1 cellular context compared by ENCODE assay signal in genomic region chr11:35663408-35663702, GRCh38.
TF ChIP-seq lines count a peak whose summit lies in the region.

No MANE protein-coding gene starts in this region.

TF ChIP-seq in K562, 482 proteins besides CTCF, POLR2A, EP300 and RAD21 (continued from another document and continues in another):
- TF ChIP-seq ZNF584 (CRISPR knock-in tag; IDR thresholded peaks at IDR 0.05; ENCODE audit: low read depth) (no peak), THRAP3 (IDR thresholded peaks at IDR 0.05; ENCODE audit: borderline replicate concordance) (peak; percentile 90; the same call in 1 of the 2 replicates), RNF2 (IDR thresholded peaks at IDR 0.05) (no peak), ZNF76 (CRISPR knock-in tag; IDR thresholded peaks at IDR 0.05; ENCODE audit: borderline replicate concordance) (no peak), CBX2 (IDR thresholded peaks at IDR 0.05; ENCODE audit: insufficient read depth, low read length, poor library complexity, severe bottlenecking) (no peak), STAT5A (IDR thresholded peaks at IDR 0.05; ENCODE audit: borderline replicate concordance, low read length) (no peak), EHMT2 (IDR thresholded peaks at IDR 0.05) (peak; percentile 83), SPI1 (IDR thresholded peaks at IDR 0.05; ENCODE audit: borderline replicate concordance, low read depth, low read length) (no peak), TFAM (CRISPR knock-in tag; conservative IDR thresholded peaks at IDR 0.05) (no peak), RUNX1 (IDR thresholded peaks at IDR 0.05; ENCODE audit: low read depth) (no peak), RNF219 (CRISPR knock-in tag; IDR thresholded peaks at IDR 0.05) (no peak), ZBED1 (IDR thresholded peaks at IDR 0.05) (no peak), ZNF766 (CRISPR knock-in tag; conservative IDR thresholded peaks at IDR 0.05) (no peak), SOX6 (IDR thresholded peaks at IDR 0.05) (no peak), ZBTB7A (IDR thresholded peaks at IDR 0.05; ENCODE audit: borderline replicate concordance, control insufficient read depth, low read depth, low read length) (no peak), ZSCAN29 (IDR thresholded peaks at IDR 0.05) (peak; percentile 28; the same call in 1 of the 2 replicates), ETV6 (IDR thresholded peaks at IDR 0.05; ENCODE audit: borderline replicate concordance in 1 of 2, low read depth in 2 of 2, low read length in 1 of 2) (no peak), ETV6 (CRISPR knock-in tag; IDR thresholded peaks at IDR 0.05; ENCODE audit: borderline replicate concordance) (no peak), ZNF347 (CRISPR knock-in tag; IDR thresholded peaks at IDR 0.05; ENCODE audit: low read depth) (no peak), ILF3 (IDR thresholded peaks at IDR 0.05; ENCODE audit: borderline replicate concordance) (no peak), ZNF507 (tag; conservative IDR thresholded peaks at IDR 0.05) (no peak), RFX7 (CRISPR knock-in tag; IDR thresholded peaks at IDR 0.05) (no peak), ZNF79 (CRISPR knock-in tag; IDR thresholded peaks at IDR 0.05; ENCODE audit: low read depth) (no peak), ZBTB12 (CRISPR knock-in tag; IDR thresholded peaks at IDR 0.05) (no peak), MYC (IDR thresholded peaks at IDR 0.05; ENCODE audit: low read depth, low read length) (no peak), MYC (CRISPR knock-in tag; IDR thresholded peaks at IDR 0.05; ENCODE audit: borderline replicate concordance, low read depth) (0 out of 2 replicates have a peak, but pooled peaks have one; percentile 1), DEAF1 (CRISPR knock-in tag; IDR thresholded peaks at IDR 0.05) (no peak), NFRKB (IDR thresholded peaks at IDR 0.05; ENCODE audit: low read depth) (peak; percentile 23; the same call in 1 of the 2 replicates), RHOXF2B (CRISPR knock-in tag; conservative IDR thresholded peaks at IDR 0.05) (no peak), RBM14 (IDR thresholded peaks at IDR 0.05; ENCODE audit: borderline replicate concordance, insufficient read depth, low read depth, low read length) (no peak), ZNF23 (CRISPR knock-in tag; IDR thresholded peaks at IDR 0.05) (no peak)
- TF ChIP-seq, protein P1, sequence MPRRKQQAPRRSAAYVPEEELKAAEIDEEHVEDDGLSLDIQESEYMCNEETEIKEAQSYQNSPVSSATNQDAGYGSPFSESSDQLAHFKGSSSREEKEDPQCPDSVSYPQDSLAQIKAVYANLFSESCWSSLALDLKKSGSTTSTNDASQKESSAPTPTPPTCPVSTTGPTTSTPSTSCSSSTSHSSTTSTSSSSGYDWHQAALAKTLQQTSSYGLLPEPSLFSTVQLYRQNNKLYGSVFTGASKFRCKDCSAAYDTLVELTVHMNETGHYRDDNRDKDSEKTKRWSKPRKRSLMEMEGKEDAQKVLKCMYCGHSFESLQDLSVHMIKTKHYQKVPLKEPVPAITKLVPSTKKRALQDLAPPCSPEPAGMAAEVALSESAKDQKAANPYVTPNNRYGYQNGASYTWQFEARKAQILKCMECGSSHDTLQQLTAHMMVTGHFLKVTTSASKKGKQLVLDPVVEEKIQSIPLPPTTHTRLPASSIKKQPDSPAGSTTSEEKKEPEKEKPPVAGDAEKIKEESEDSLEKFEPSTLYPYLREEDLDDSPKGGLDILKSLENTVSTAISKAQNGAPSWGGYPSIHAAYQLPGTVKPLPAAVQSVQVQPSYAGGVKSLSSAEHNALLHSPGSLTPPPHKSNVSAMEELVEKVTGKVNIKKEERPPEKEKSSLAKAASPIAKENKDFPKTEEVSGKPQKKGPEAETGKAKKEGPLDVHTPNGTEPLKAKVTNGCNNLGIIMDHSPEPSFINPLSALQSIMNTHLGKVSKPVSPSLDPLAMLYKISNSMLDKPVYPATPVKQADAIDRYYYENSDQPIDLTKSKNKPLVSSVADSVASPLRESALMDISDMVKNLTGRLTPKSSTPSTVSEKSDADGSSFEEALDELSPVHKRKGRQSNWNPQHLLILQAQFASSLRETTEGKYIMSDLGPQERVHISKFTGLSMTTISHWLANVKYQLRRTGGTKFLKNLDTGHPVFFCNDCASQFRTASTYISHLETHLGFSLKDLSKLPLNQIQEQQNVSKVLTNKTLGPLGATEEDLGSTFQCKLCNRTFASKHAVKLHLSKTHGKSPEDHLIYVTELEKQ (CRISPR knock-in tag; IDR thresholded peaks at IDR 0.05), result no peak
- TF ChIP-seq, protein P2, sequence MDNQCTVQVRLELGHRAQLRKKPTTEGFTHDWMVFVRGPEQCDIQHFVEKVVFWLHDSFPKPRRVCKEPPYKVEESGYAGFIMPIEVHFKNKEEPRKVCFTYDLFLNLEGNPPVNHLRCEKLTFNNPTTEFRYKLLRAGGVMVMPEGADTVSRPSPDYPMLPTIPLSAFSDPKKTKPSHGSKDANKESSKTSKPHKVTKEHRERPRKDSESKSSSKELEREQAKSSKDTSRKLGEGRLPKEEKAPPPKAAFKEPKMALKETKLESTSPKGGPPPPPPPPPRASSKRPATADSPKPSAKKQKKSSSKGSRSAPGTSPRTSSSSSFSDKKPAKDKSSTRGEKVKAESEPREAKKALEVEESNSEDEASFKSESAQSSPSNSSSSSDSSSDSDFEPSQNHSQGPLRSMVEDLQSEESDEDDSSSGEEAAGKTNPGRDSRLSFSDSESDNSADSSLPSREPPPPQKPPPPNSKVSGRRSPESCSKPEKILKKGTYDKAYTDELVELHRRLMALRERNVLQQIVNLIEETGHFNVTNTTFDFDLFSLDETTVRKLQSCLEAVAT (IDR thresholded peaks at IDR 0.05), result peak; percentile 86 to 87; a peak in 3 of 4 replicates
- TF ChIP-seq, protein P3, sequence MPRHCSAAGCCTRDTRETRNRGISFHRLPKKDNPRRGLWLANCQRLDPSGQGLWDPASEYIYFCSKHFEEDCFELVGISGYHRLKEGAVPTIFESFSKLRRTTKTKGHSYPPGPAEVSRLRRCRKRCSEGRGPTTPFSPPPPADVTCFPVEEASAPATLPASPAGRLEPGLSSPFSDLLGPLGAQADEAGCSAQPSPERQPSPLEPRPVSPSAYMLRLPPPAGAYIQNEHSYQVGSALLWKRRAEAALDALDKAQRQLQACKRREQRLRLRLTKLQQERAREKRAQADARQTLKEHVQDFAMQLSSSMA (CRISPR knock-in tag; IDR thresholded peaks at IDR 0.05), result no peak
- TF ChIP-seq, protein P4, sequence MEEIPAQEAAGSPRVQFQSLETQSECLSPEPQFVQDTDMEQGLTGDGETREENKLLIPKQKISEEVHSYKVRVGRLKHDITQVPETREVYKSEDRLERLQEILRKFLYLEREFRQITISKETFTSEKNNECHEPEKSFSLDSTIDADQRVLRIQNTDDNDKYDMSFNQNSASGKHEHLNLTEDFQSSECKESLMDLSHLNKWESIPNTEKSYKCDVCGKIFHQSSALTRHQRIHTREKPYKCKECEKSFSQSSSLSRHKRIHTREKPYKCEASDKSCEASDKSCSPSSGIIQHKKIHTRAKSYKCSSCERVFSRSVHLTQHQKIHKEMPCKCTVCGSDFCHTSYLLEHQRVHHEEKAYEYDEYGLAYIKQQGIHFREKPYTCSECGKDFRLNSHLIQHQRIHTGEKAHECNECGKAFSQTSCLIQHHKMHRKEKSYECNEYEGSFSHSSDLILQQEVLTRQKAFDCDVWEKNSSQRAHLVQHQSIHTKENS (CRISPR knock-in tag; IDR thresholded peaks at IDR 0.05), result no peak
- TF ChIP-seq, protein P5, sequence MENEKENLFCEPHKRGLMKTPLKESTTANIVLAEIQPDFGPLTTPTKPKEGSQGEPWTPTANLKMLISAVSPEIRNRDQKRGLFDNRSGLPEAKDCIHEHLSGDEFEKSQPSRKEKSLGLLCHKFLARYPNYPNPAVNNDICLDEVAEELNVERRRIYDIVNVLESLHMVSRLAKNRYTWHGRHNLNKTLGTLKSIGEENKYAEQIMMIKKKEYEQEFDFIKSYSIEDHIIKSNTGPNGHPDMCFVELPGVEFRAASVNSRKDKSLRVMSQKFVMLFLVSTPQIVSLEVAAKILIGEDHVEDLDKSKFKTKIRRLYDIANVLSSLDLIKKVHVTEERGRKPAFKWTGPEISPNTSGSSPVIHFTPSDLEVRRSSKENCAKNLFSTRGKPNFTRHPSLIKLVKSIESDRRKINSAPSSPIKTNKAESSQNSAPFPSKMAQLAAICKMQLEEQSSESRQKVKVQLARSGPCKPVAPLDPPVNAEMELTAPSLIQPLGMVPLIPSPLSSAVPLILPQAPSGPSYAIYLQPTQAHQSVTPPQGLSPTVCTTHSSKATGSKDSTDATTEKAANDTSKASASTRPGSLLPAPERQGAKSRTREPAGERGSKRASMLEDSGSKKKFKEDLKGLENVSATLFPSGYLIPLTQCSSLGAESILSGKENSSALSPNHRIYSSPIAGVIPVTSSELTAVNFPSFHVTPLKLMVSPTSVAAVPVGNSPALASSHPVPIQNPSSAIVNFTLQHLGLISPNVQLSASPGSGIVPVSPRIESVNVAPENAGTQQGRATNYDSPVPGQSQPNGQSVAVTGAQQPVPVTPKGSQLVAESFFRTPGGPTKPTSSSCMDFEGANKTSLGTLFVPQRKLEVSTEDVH (IDR thresholded peaks at IDR 0.05; ENCODE audit: low read depth, partially characterized antibody), result no peak
- TF ChIP-seq, protein P6, sequence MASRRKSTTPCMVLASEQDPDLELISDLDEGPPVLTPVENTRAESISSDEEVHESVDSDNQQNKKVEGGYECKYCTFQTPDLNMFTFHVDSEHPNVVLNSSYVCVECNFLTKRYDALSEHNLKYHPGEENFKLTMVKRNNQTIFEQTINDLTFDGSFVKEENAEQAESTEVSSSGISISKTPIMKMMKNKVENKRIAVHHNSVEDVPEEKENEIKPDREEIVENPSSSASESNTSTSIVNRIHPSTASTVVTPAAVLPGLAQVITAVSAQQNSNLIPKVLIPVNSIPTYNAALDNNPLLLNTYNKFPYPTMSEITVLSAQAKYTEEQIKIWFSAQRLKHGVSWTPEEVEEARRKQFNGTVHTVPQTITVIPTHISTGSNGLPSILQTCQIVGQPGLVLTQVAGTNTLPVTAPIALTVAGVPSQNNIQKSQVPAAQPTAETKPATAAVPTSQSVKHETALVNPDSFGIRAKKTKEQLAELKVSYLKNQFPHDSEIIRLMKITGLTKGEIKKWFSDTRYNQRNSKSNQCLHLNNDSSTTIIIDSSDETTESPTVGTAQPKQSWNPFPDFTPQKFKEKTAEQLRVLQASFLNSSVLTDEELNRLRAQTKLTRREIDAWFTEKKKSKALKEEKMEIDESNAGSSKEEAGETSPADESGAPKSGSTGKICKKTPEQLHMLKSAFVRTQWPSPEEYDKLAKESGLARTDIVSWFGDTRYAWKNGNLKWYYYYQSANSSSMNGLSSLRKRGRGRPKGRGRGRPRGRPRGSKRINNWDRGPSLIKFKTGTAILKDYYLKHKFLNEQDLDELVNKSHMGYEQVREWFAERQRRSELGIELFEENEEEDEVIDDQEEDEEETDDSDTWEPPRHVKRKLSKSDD (conservative IDR thresholded peaks at IDR 0.05; ENCODE audit: low read length), result no peak
- TF ChIP-seq, protein P7, sequence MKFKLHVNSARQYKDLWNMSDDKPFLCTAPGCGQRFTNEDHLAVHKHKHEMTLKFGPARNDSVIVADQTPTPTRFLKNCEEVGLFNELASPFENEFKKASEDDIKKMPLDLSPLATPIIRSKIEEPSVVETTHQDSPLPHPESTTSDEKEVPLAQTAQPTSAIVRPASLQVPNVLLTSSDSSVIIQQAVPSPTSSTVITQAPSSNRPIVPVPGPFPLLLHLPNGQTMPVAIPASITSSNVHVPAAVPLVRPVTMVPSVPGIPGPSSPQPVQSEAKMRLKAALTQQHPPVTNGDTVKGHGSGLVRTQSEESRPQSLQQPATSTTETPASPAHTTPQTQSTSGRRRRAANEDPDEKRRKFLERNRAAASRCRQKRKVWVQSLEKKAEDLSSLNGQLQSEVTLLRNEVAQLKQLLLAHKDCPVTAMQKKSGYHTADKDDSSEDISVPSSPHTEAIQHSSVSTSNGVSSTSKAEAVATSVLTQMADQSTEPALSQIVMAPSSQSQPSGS (CRISPR knock-in tag; IDR thresholded peaks at IDR 0.05), result no peak
- TF ChIP-seq, protein P8, sequence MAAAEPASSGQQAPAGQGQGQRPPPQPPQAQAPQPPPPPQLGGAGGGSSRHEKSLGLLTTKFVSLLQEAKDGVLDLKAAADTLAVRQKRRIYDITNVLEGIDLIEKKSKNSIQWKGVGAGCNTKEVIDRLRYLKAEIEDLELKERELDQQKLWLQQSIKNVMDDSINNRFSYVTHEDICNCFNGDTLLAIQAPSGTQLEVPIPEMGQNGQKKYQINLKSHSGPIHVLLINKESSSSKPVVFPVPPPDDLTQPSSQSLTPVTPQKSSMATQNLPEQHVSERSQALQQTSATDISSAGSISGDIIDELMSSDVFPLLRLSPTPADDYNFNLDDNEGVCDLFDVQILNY (CRISPR knock-in tag; IDR thresholded peaks at IDR 0.05), result no peak
